ENCODE assay signal across 2 cellular contexts in genomic region chr4:121411151-121411744, GRCh38.
TF ChIP-seq lines count a peak whose summit lies in the region.

No MANE protein-coding gene starts in this region.

TF ChIP-seq in HepG2, 621 proteins besides CTCF, POLR2A, EP300 and RAD21:
- TF ChIP-seq LCORL (IDR thresholded peaks at IDR 0.05): no peak
- TF ChIP-seq LCORL (CRISPR knock-in tag; IDR thresholded peaks at IDR 0.05): no peak
- TF ChIP-seq GABPA (IDR thresholded peaks at IDR 0.05; ENCODE audit: low read depth, low read length): no peak
- TF ChIP-seq GABPA (CRISPR knock-in tag; IDR thresholded peaks at IDR 0.05; ENCODE audit: low read depth): 0 out of 2 replicates have a peak, but pooled peaks have one; percentile 25
TF ChIP-seq in HepG2: peak in this region for 1.

TF ChIP-seq in K562, 482 proteins besides CTCF, POLR2A, EP300 and RAD21:
- TF ChIP-seq E2F8 (IDR thresholded peaks at IDR 0.05; ENCODE audit: low read depth, partially characterized antibody) (no peak), ZNF695 (CRISPR knock-in tag; IDR thresholded peaks at IDR 0.05) (no peak), ZBTB5 (IDR thresholded peaks at IDR 0.05) (no peak), ZFP36 (IDR thresholded peaks at IDR 0.05; ENCODE audit: low read depth, low read length, partially characterized antibody) (peak; percentile 54), NFATC3 (IDR thresholded peaks at IDR 0.05) (no peak), PATZ1 (CRISPR knock-in tag; IDR thresholded peaks at IDR 0.05; ENCODE audit: borderline replicate concordance) (no peak), MCM3 (IDR thresholded peaks at IDR 0.05) (no peak), BRF1 (IDR thresholded peaks at IDR 0.05; ENCODE audit: borderline replicate concordance, extremely low read depth, insufficient read length) (no peak), ZNF644 (tag; IDR thresholded peaks at IDR 0.05; ENCODE audit: low read depth) (no peak)
